17 cellular contexts compared by ENCODE assay signal in the genomic region with DNA sequence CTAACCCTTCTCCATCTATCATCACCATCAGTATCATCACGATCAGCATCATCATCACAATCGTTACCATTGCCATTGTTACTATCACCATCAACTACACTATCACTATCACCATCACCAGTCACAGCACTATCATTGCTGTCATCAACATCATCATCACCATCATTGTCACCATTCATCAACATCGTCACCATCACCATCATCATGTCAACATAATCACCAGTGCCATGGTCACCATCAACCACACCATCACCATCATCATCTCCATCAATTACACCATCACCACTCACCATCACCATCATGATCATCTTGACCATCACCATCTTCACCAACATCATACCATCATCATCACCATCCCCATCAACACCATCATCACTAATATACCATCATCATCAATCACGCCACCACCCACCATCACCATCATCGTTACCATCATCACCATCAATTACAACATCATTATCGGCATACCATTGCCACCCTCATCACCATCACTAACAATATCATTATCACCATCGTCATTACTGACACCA.
DNase-seq lines count a peak whose midpoint lies in the region; ATAC-seq, FAIRE-seq and TF ChIP-seq lines count a peak whose summit lies in the region.
"Had no signal": no experiment of that assay in that cellular context is flagged by ENCODE, and none has a peak within 500 bp of the region (broad histone marks: within the 10 kb centered on the region; RNA-seq: fewer than 3 reads in every experiment).

No MANE protein-coding gene starts in this region.

- FAIRE-seq in A549 (lab: Jason Lieb, UNC) = peak; percentile 13
- peak; percentile 99 for FAIRE-seq in urothelium cell line (lab: Jason Lieb, UNC)
- FAIRE-seq: H54 had no signal

- DNase-seq in A549 (ENCODE audit: low read depth in 1 of 2, low spot score in 1 of 2) = no peak
- DNase-seq in IMR-90 = no peak
- DNase-seq in hepatocyte (ENCODE audit: low spot score) = no peak
- DNase-seq in urothelium cell line (ENCODE audit: low spot score) = no peak
- DNase-seq in activated CD8-positive, alpha-beta T cell treated with anti-CD3 and anti-CD28 coated beads for 36 hours = no peak
- no peak for DNase-seq in mesendoderm
- DNase-seq in stimulated activated effector memory CD8-positive, alpha-beta T cell treated with anti-CD3 and anti-CD28 coated beads, Interleukin-12 subunit alpha, Interleukin-12 subunit beta, amount 100 ng/mL, for 72 hours (ENCODE audit: low spot score in 2 of 2) = no peak
- DNase-seq: 8988T; ACHN; CD4-positive, CD25-positive, alpha-beta regulatory T cell; DMS53; GF-D8; KG1 had no signal

- peaks cover 83% of the 10 kb centered on the region for H3K79me2 ChIP-seq in hepatocyte
- no peaks in the 10 kb centered on the region for H3K79me2 ChIP-seq in mesendoderm (ENCODE audit: control insufficient read depth, insufficient read depth, low read length)

- H3K4me3 ChIP-seq in A549 = no peak overlapping the region
- H3K4me3 ChIP-seq in IMR-90 (ENCODE audit: insufficient read depth, low read depth, low read length) = no peak overlapping the region
- H3K4me3 ChIP-seq in hepatocyte = no peak overlapping the region
- no peak overlapping the region for H3K4me3 ChIP-seq in mesendoderm (ENCODE audit: low read length)
- H3K4me3 ChIP-seq: BLaER1 treated with 17β-estradiol and CSF1 and Interleukin-3, amounts not matched to agents 10 nM and 100 nM had no signal

- peak overlapping the region; percentile 64; the same call in 1 of the 2 replicates for H2BK120ac ChIP-seq in IMR-90 (ENCODE audit: low read depth, low read length)
- no peak overlapping the region for H2BK120ac ChIP-seq in mesendoderm (ENCODE audit: low read depth, low read length)

- TF ChIP-seq RAD21 in A549 (conservative IDR thresholded peaks at IDR 0.05 in 1 of 2, IDR thresholded peaks at IDR 0.05 in 1 of 2) (no peak), IMR-90 (IDR thresholded peaks at IDR 0.05; ENCODE audit: low read length) (no peak)

- H2AK9ac ChIP-seq in IMR-90 (replicated peaks; ENCODE audit: low read depth, low read length, poor library complexity) = no peak overlapping the region

- H3K36me3 ChIP-seq in IMR-90 (ENCODE audit: control insufficient read depth, insufficient read depth, low read length) (peaks cover 19% of the 10 kb centered on the region), hepatocyte (replicated peaks; ENCODE audit: insufficient read depth, low read depth) (no peaks in the 10 kb centered on the region), mesendoderm (ENCODE audit: control insufficient read depth, insufficient read depth, low read length) (no peaks in the 10 kb centered on the region)

- POLR2A ChIA-PET in A549 (lab: Yijun Ruan, JAX) (no interaction called here), IMR-90 (lab: Charles Lee; ENCODE audit: unreplicated experiment) (no interaction called here)
- POLR2A ChIA-PET in activated CD8-positive, alpha-beta T cell treated with anti-CD3 and anti-CD28 coated beads for 36 hours (lab: Charles Lee) = no interaction called here

- dilution Hi-C loops in IMR-90 (cut with HindIII; ENCODE audit: low sequenced_read_pairs, unreplicated experiment) = no loop called here

- H3K9me2 ChIP-seq in hepatocyte (replicated peaks; ENCODE audit: insufficient read depth) = no peaks in the 10 kb centered on the region

- TF ChIP-seq POLR2A in A549 (IDR thresholded peaks at IDR 0.05; ENCODE audit: low read length) (no peak), IMR-90 (IDR thresholded peaks at IDR 0.05; ENCODE audit: low read depth, low read length) (no peak)

- H2BK5ac ChIP-seq in IMR-90 (ENCODE audit: low read depth, low read length, poor library complexity, severe bottlenecking) = no peak overlapping the region
- H2BK5ac ChIP-seq in mesendoderm (ENCODE audit: low read length) = no peak overlapping the region

- intact Hi-C loops in IMR-90 (cut with micrococcal nuclease) = no loop called here
- intact Hi-C loops in activated CD8-positive, alpha-beta T cell treated with anti-CD3 and anti-CD28 coated beads for 36 hours (cut with micrococcal nuclease) = no loop called here

- H3K36me3 Mint-ChIP-seq in activated CD8-positive, alpha-beta T cell treated with anti-CD3 and anti-CD28 coated beads for 36 hours (ENCODE audit: low read depth) = no peaks in the 10 kb centered on the region
- no peaks in the 10 kb centered on the region for H3K36me3 Mint-ChIP-seq in stimulated activated effector memory CD8-positive, alpha-beta T cell treated with anti-CD3 and anti-CD28 coated beads, Interleukin-12 subunit alpha, Interleukin-12 subunit beta, amount 100 ng/mL, for 72 hours
- H3K36me3 Mint-ChIP-seq: CD4-positive, CD25-positive, alpha-beta regulatory T cell; IgD-negative memory B cell had no signal

- peak overlapping the region in 1 of 2 experiments; percentile 24; a peak in 2 of 4 replicates for H4K8ac ChIP-seq in IMR-90 (ENCODE audit: low read depth in 2 of 2, low read length in 2 of 2)
- H4K8ac ChIP-seq in mesendoderm (ENCODE audit: low read depth, low read length) = no peak overlapping the region

- H3K56ac ChIP-seq in IMR-90 (ENCODE audit: extremely low read depth, insufficient read depth, low read length) = no peak overlapping the region
- no peak overlapping the region for H3K56ac ChIP-seq in mesendoderm (ENCODE audit: low read length)

- H4K5ac ChIP-seq in IMR-90 (ENCODE audit: low read depth, low read length) (no peak overlapping the region), mesendoderm (ENCODE audit: low read length) (no peak overlapping the region)

- H3K23ac ChIP-seq in IMR-90 (ENCODE audit: low read depth, low read length) = peak overlapping the region; percentile 68
- no peak overlapping the region for H3K23ac ChIP-seq in mesendoderm (ENCODE audit: low read length)

- no peak for TF ChIP-seq EP300 in A549 (IDR thresholded peaks at IDR 0.05)

- CTCF ChIA-PET in A549 (lab: Yijun Ruan, JAX) = no interaction called here
- CTCF ChIA-PET in IMR-90 (lab: Yijun Ruan, JAX) = no interaction called here
- CTCF ChIA-PET in activated CD8-positive, alpha-beta T cell treated with anti-CD3 and anti-CD28 coated beads for 36 hours (lab: Charles Lee) = no interaction called here

- H3K27ac ChIP-seq in A549 = no peak overlapping the region
- no peak overlapping the region for H3K27ac ChIP-seq in IMR-90 (ENCODE audit: insufficient read depth, low read length)
- H3K27ac ChIP-seq in hepatocyte = peak overlapping the region; percentile 82
- H3K27ac ChIP-seq in mesendoderm (ENCODE audit: low read depth, low read length) = no peak overlapping the region
- H3K27ac ChIP-seq: BLaER1 treated with 17β-estradiol and CSF1 and Interleukin-3, amounts not matched to agents 10 nM and 100 nM had no signal

- peaks cover 91% of the 10 kb centered on the region for H3K4me1 ChIP-seq in A549
- H3K4me1 ChIP-seq in IMR-90 (ENCODE audit: control insufficient read depth, insufficient read depth, low read length) = peaks cover 27% of the 10 kb centered on the region
- H3K4me1 ChIP-seq in hepatocyte (ENCODE audit: insufficient read depth) = peaks cover 49% of the 10 kb centered on the region
- peaks cover 5% of the 10 kb centered on the region for H3K4me1 ChIP-seq in mesendoderm (ENCODE audit: control insufficient read depth, low read depth, low read length)

- peak overlapping the region; percentile 31 for H3K14ac ChIP-seq in IMR-90 (replicated peaks; ENCODE audit: low read depth, low read length)

- H3K9me1 ChIP-seq in IMR-90 (ENCODE audit: insufficient read depth, low read length) = peaks cover 50% of the 10 kb centered on the region

- no peaks in the 10 kb centered on the region for H3K9me3 Mint-ChIP-seq in activated CD8-positive, alpha-beta T cell treated with anti-CD3 and anti-CD28 coated beads for 36 hours
- H3K9me3 Mint-ChIP-seq in stimulated activated effector memory CD8-positive, alpha-beta T cell treated with anti-CD3 and anti-CD28 coated beads, Interleukin-12 subunit alpha, Interleukin-12 subunit beta, amount 100 ng/mL, for 72 hours = no peaks in the 10 kb centered on the region
- H3K9me3 Mint-ChIP-seq: IgD-negative memory B cell had no signal

- peak overlapping the region; percentile 15; the same call in 2 of the 3 replicates for H2BK15ac ChIP-seq in IMR-90 (ENCODE audit: low read depth, low read length)
- H2BK15ac ChIP-seq in mesendoderm (replicated peaks; ENCODE audit: low read depth) = no peak overlapping the region

- H3K4ac ChIP-seq in IMR-90 (ENCODE audit: low read depth, low read length) = peak overlapping the region; percentile 42
- no peak overlapping the region for H3K4ac ChIP-seq in mesendoderm (ENCODE audit: low read depth, low read length)

- H3K27me3 Mint-ChIP-seq in activated CD8-positive, alpha-beta T cell treated with anti-CD3 and anti-CD28 coated beads for 36 hours = no peaks in the 10 kb centered on the region
- H3K27me3 Mint-ChIP-seq: CD4-positive, CD25-positive, alpha-beta regulatory T cell; IgD-negative memory B cell had no signal

- H3K4me1 Mint-ChIP-seq in activated CD8-positive, alpha-beta T cell treated with anti-CD3 and anti-CD28 coated beads for 36 hours (ENCODE audit: low read depth) = no peaks in the 10 kb centered on the region
- H3K4me1 Mint-ChIP-seq in stimulated activated effector memory CD8-positive, alpha-beta T cell treated with anti-CD3 and anti-CD28 coated beads, Interleukin-12 subunit alpha, Interleukin-12 subunit beta, amount 100 ng/mL, for 72 hours = no peaks in the 10 kb centered on the region
- H3K4me1 Mint-ChIP-seq: CD4-positive, CD25-positive, alpha-beta regulatory T cell had no signal

- peak overlapping the region; percentile 7; the same call in 1 of the 2 replicates for H4K91ac ChIP-seq in IMR-90 (ENCODE audit: insufficient read depth, low read depth, low read length)

- H3K79me1 ChIP-seq in IMR-90 (ENCODE audit: low read depth in 1 of 2, low read length in 2 of 2) = peaks cover 39 to 89% of the 10 kb centered on the region in 2 experiments
- no peaks in the 10 kb centered on the region for H3K79me1 ChIP-seq in mesendoderm (ENCODE audit: low read length)

- H4K20me1 ChIP-seq in IMR-90 (ENCODE audit: insufficient read depth, low read length) (peaks cover 56% of the 10 kb centered on the region), hepatocyte (ENCODE audit: insufficient read depth, poor library complexity, severe bottlenecking) (peaks cover 8% of the 10 kb centered on the region)

- in situ Hi-C loops in IMR-90 (cut with MboI; ENCODE audit: low sequenced_read_pairs) = no loop called here

- 97% methylated on average over 7 of the region's 7 CpGs for WGBS in A549 (ENCODE audit: missing lambda C conversion rate)
- 94 to 100% methylated on average over 4 to 7 of the region's 7 CpGs for WGBS in IMR-90 (ENCODE audit: extremely low coverage in 2 of 2, insufficient read length in 1 of 2), 2 experiments
- 97% methylated on average over 7 of the region's 7 CpGs for WGBS in hepatocyte (ENCODE audit: low lambda C conversion rate, missing lambda C conversion rate)
- WGBS in mesendoderm (ENCODE audit: extremely low coverage, insufficient coverage, low lambda C conversion rate) = 100% methylated on average over 3 of the region's 7 CpGs

- no peak overlapping the region for H3K27ac Mint-ChIP-seq in activated CD8-positive, alpha-beta T cell treated with anti-CD3 and anti-CD28 coated beads for 36 hours
- no peak overlapping the region for H3K27ac Mint-ChIP-seq in stimulated activated effector memory CD8-positive, alpha-beta T cell treated with anti-CD3 and anti-CD28 coated beads, Interleukin-12 subunit alpha, Interleukin-12 subunit beta, amount 100 ng/mL, for 72 hours
- H3K27ac Mint-ChIP-seq: CD4-positive, CD25-positive, alpha-beta regulatory T cell; IgD-negative memory B cell had no signal

- peak overlapping the region; percentile 98 for H2AK5ac ChIP-seq in IMR-90 (ENCODE audit: low read depth, low read length)
- H2AK5ac ChIP-seq in mesendoderm (ENCODE audit: low read length) = no peak overlapping the region

- TF ChIP-seq CTCF in A549 (IDR thresholded peaks at IDR 0.05) (no peak), IMR-90 (conservative IDR thresholded peaks at IDR 0.05; ENCODE audit: low read depth, low read length) (no peak), hepatocyte (IDR thresholded peaks at IDR 0.05; ENCODE audit: poor library complexity) (no peak)
- no peak for TF ChIP-seq CTCF in activated CD8-positive, alpha-beta T cell treated with anti-CD3 and anti-CD28 coated beads for 36 hours (IDR thresholded peaks at IDR 0.05)

- no peak overlapping the region for H2AFZ ChIP-seq in IMR-90 (replicated peaks; ENCODE audit: low read length, poor library complexity)
- H2AFZ ChIP-seq in hepatocyte = no peak overlapping the region

- BruUV-seq in IMR-90 (replicated peaks; lab: Mats Ljungman, UMichigan) = no TSS peak

- no peak overlapping the region; the same call in 1 of the 2 replicates for H3K18ac ChIP-seq in IMR-90 (ENCODE audit: low read depth, low read length)
- no peak overlapping the region for H3K18ac ChIP-seq in mesendoderm (ENCODE audit: low read length)

- H3K9ac ChIP-seq in IMR-90 (ENCODE audit: low read depth, low read length) = no peak overlapping the region
- H3K9ac ChIP-seq in mesendoderm (ENCODE audit: low read length) = no peak overlapping the region
- H3K9ac ChIP-seq: BLaER1 treated with 17β-estradiol and CSF1 and Interleukin-3, amounts not matched to agents 10 nM and 100 nM had no signal

- ATAC-seq in A549 (no peak), IMR-90 (ENCODE audit: low read depth) (no peak)
- no peak for ATAC-seq in activated CD8-positive, alpha-beta T cell treated with anti-CD3 and anti-CD28 coated beads for 36 hours
- ATAC-seq in stimulated activated effector memory CD8-positive, alpha-beta T cell treated with anti-CD3 and anti-CD28 coated beads, Interleukin-12 subunit alpha, Interleukin-12 subunit beta, amount 100 ng/mL, for 72 hours = no peak
- ATAC-seq: HCT116 had no signal

- H3K9me3 ChIP-seq in A549 (no peaks in the 10 kb centered on the region), IMR-90 (ENCODE audit: control insufficient read depth, insufficient read depth, low read length) (no peaks in the 10 kb centered on the region), hepatocyte (ENCODE audit: low read depth) (no peaks in the 10 kb centered on the region)
- H3K9me3 ChIP-seq: BLaER1 treated with 17β-estradiol and CSF1 and Interleukin-3, amounts not matched to agents 10 nM and 100 nM had no signal

- no peak overlapping the region for H3K4me2 ChIP-seq in A549
- H3K4me2 ChIP-seq in IMR-90 (ENCODE audit: low read depth, low read length) = no peak overlapping the region
- no peak overlapping the region for H3K4me2 ChIP-seq in hepatocyte
- no peak overlapping the region for H3K4me2 ChIP-seq in mesendoderm (ENCODE audit: low read length)

- H2BK20ac ChIP-seq in IMR-90 (ENCODE audit: low read depth, low read length) = peak overlapping the region; percentile 60

- H3K27me3 ChIP-seq in IMR-90 (ENCODE audit: control insufficient read depth, insufficient read depth, low read length) (no peaks in the 10 kb centered on the region), hepatocyte (no peaks in the 10 kb centered on the region), mesendoderm (ENCODE audit: insufficient read depth, low read length, poor library complexity) (no peaks in the 10 kb centered on the region)
- H3K27me3 ChIP-seq: BLaER1 treated with 17β-estradiol and CSF1 and Interleukin-3, amounts not matched to agents 10 nM and 100 nM had no signal

- H3K4me3 Mint-ChIP-seq in activated CD8-positive, alpha-beta T cell treated with anti-CD3 and anti-CD28 coated beads for 36 hours = no peak overlapping the region
- H3K4me3 Mint-ChIP-seq in stimulated activated effector memory CD8-positive, alpha-beta T cell treated with anti-CD3 and anti-CD28 coated beads, Interleukin-12 subunit alpha, Interleukin-12 subunit beta, amount 100 ng/mL, for 72 hours = no peak overlapping the region
- H3K4me3 Mint-ChIP-seq: CD4-positive, CD25-positive, alpha-beta regulatory T cell; IgD-negative memory B cell had no signal
